ENCODE assay signal across 17 cellular contexts in the genomic region with DNA sequence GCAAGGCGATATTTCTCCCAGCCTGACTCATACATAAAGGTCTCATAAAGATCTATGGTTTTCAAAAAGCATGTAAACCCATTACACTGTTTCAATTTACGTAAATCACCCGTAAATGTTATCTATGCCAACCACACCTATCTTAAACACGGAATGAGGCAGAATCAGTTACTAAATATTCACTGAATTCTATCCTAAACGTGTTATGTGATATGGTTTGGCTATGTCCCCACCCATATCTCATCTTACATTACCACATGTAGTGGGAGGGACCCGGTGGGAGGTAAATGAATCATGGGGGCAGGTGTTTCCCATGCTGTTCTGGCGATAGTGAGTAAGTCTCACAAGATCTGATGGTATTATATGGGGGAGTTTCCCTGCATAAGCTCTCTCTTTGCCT.
DNase-seq lines count a peak whose midpoint lies in the region; TF ChIP-seq lines count a peak whose summit lies in the region.
"Had no signal": no experiment of that assay in that cellular context is flagged by ENCODE, and none has a peak within 500 bp of the region (broad histone marks: within the 10 kb centered on the region; RNA-seq: fewer than 3 reads in every experiment).

No MANE protein-coding gene starts in this region.

- no peak overlapping the region for H3K14ac ChIP-seq in trophoblast cell (ENCODE audit: low read length)

- H3K9me3 ChIP-seq in trophoblast cell (ENCODE audit: insufficient read depth, low read depth, low read length) (no peaks in the 10 kb centered on the region), esophagus squamous epithelium (no peaks in the 10 kb centered on the region)

- H3K79me2 ChIP-seq in trophoblast cell (ENCODE audit: control insufficient read depth, insufficient read depth, low read length, poor library complexity): no peaks in the 10 kb centered on the region

- H2BK120ac ChIP-seq in trophoblast cell (ENCODE audit: insufficient read depth, low read length, poor library complexity): no peak overlapping the region

- intact Hi-C loops in esophagus squamous epithelium (cut with DNase I): no loop called here

- no peak overlapping the region for H3K4ac ChIP-seq in trophoblast cell (ENCODE audit: low read depth, low read length)

- H3K23ac ChIP-seq in trophoblast cell (ENCODE audit: low read length): no peak overlapping the region

- no peak overlapping the region for H2AFZ ChIP-seq in trophoblast cell (ENCODE audit: insufficient read depth, low read length, poor library complexity)
- H2AFZ ChIP-seq: PC-9 had no signal

- no peak overlapping the region for H2BK5ac ChIP-seq in trophoblast cell (ENCODE audit: low read depth, low read length, poor library complexity)

- H3K79me1 ChIP-seq in trophoblast cell (ENCODE audit: low read length): no peaks in the 10 kb centered on the region

- no peak overlapping the region for H3K9ac ChIP-seq in trophoblast cell (ENCODE audit: low read length)

- TF ChIP-seq POLR2A in esophagus squamous epithelium (IDR thresholded peaks at IDR 0.05): no peak

- peak; percentile 53 for DNase-seq in HS-27A (ENCODE audit: low read depth)
- peak; percentile 49 for DNase-seq in NCI-H69 (lab: John Stamatoyannopoulos, UW)
- DNase-seq in choroid plexus epithelial cell (ENCODE audit: low read depth): peak; percentile 1
- DNase-seq in trophoblast cell: peak; percentile 68 to 71
- no peak for DNase-seq in cerebellar cortex (ENCODE audit: low spot score)
- no peak for DNase-seq in mesenteric fat pad (ENCODE audit: low spot score)
- DNase-seq in esophagus squamous epithelium (lab: John Stamatoyannopoulos, UW): no peak
- DNase-seq: Calu3; CD4-positive, alpha-beta T cell; DMS79; H7; NCI-H1048; NCI-H1436 treated with DMSO at 0.1 percent for 48 hours; NCI-H2081; NCI-H526 treated with DMSO at 0.1 percent for 48 hours; PC-9 had no signal

- H3K36me3 ChIP-seq in trophoblast cell (ENCODE audit: control insufficient read depth in 1 of 2, insufficient read depth in 2 of 2, low read length in 2 of 2) (no peaks in the 10 kb centered on the region), esophagus squamous epithelium (no peaks in the 10 kb centered on the region)

- no peak overlapping the region for H4K91ac ChIP-seq in trophoblast cell (ENCODE audit: low read depth, low read length)

- H3K4me1 ChIP-seq in trophoblast cell (ENCODE audit: control insufficient read depth in 1 of 2, insufficient read depth in 2 of 2, low read length in 2 of 2) (peaks cover 0 to 2% of the 10 kb centered on the region in 2 experiments), esophagus squamous epithelium (no peaks in the 10 kb centered on the region)

- no peak overlapping the region for H3K4me2 ChIP-seq in trophoblast cell (ENCODE audit: low read length)
- H3K4me2 ChIP-seq: PC-9 had no signal

- no peak overlapping the region for H2BK12ac ChIP-seq in trophoblast cell (ENCODE audit: low read length)

- WGBS in trophoblast cell (ENCODE audit: extremely low coverage, insufficient coverage, insufficient read length): no CpG with 5 or more reads among the region's 7 CpGs
- 70 to 77% methylated on average over 7 of the region's 7 CpGs for WGBS in esophagus squamous epithelium, 2 donors

- no peak overlapping the region for H4K12ac ChIP-seq in trophoblast cell (ENCODE audit: low read depth, low read length)

- H3K4me3 ChIP-seq in choroid plexus epithelial cell (ENCODE audit: low read depth, low read length) (no peak overlapping the region), trophoblast cell (ENCODE audit: low read depth, low read length) (no peak overlapping the region), esophagus squamous epithelium (no peak overlapping the region)
- H3K4me3 ChIP-seq: K562, PC-9 had no signal

- no peak overlapping the region for H4K8ac ChIP-seq in trophoblast cell (ENCODE audit: low read depth, low read length)

- H3K27me3 ChIP-seq in trophoblast cell (ENCODE audit: insufficient read depth, low read length) (no peaks in the 10 kb centered on the region), esophagus squamous epithelium (no peaks in the 10 kb centered on the region)

- H3K27ac ChIP-seq in trophoblast cell (ENCODE audit: low read depth, low read length) (no peak overlapping the region), esophagus squamous epithelium (no peak overlapping the region)
- H3K27ac ChIP-seq: PC-9 had no signal

- no peak overlapping the region for H2AK5ac ChIP-seq in trophoblast cell (ENCODE audit: low read length)

- TF ChIP-seq CTCF in choroid plexus epithelial cell (conservative IDR thresholded peaks at IDR 0.05; ENCODE audit: low read depth, low read length) (no peak), esophagus squamous epithelium (IDR thresholded peaks at IDR 0.05) (no peak)

- H3K18ac ChIP-seq in trophoblast cell (ENCODE audit: low read length): no peak overlapping the region

Comparison
In these comparisons a context has a peak if more than half of its experiments do, and no peak if none do; other contexts are left out.
1. DNase-seq: peak in HS-27A (single experiment), NCI-H69 (single experiment), choroid plexus epithelial cell (single experiment) and trophoblast cell (2 of 2); none in cerebellar cortex (single experiment), mesenteric fat pad (single experiment) and esophagus squamous epithelium (single experiment).